ENCODE assay signal across 1 cellular context in the genomic region with DNA sequence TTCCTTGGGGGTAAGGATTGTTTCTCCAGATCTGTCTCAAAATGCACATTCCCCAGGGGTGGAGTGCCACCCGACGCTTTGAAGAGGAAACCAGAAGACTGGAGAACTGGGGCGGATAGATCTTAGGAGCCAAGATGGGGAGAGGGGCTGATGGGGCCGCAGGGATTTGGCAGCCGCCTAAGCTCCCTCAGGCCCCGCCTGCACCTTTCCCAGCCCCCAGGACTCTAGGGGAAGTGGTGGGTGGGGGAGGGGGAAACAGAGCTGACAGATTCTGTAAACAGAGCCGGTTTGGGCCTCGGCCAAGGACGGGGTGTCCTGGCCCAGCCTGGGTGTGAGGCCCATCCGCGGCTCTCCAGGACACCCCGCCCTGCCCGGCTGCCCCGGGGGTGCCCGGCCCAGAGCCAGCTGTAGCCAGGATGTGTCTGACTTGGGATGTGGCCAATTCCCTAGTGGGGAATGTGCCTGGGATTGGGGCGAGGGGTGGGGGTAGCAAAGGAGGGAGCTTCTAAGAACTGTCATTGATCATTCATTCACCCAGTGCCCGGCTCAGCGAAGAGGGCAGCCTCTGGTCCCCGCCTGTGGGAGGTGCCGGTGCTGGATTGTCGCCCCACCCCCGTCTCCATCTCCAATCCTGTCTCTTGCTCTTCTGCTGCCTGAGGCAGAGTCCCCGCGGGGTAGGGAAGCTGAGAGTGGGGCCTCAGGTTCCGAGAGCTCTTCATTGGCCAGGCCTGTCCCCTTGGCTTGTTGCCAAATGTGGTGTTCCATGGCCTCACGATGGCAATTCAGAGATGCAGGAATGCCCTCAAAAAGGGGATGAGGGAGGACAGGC.
TF ChIP-seq lines count a peak whose summit lies in the region.

No MANE protein-coding gene starts in this region.

TF ChIP-seq in HEK293, 187 proteins besides CTCF, POLR2A, EP300 and RAD21 (continued from another document):
- peak; percentile 70; the same call in 1 of the 2 replicates for TF ChIP-seq ZNF366 (tag by site-specific recombination; conservative IDR thresholded peaks at IDR 0.05)
- TF ChIP-seq, protein P1, sequence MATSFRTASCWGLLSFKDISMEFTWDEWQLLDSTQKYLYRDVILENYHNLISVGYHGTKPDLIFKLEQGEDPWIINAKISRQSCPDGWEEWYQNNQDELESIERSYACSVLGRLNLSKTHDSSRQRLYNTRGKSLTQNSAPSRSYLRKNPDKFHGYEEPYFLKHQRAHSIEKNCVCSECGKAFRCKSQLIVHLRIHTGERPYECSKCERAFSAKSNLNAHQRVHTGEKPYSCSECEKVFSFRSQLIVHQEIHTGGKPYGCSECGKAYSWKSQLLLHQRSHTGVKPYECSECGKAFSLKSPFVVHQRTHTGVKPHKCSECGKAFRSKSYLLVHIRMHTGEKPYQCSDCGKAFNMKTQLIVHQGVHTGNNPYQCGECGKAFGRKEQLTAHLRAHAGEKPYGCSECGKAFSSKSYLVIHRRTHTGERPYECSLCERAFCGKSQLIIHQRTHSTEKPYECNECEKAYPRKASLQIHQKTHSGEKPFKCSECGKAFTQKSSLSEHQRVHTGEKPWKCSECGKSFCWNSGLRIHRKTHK (tag by site-specific recombination; IDR thresholded peaks at IDR 0.05): no peak
- peak; percentile 17; the same call in 1 of the 2 replicates for TF ChIP-seq SP7 (tag by site-specific recombination; IDR thresholded peaks at IDR 0.05)
- no peak for TF ChIP-seq ZNF416 (tag by site-specific recombination; IDR thresholded peaks at IDR 0.05)
- TF ChIP-seq, protein P2, sequence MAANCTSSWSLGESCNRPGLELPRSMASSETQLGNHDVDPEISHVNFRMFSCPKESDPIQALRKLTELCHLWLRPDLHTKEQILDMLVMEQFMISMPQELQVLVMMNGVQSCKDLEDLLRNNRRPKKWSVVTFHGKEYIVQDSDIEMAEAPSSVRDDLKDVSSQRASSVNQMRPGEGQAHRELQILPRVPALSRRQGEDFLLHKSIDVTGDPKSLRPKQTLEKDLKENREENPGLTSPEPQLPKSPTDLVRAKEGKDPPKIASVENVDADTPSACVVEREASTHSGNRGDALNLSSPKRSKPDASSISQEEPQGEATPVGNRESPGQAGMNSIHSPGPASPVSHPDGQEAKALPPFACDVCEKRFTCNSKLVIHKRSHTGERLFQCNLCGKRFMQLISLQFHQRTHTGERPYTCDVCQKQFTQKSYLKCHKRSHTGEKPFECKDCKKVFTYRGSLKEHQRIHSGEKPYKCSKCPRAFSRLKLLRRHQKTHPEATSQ (tag by site-specific recombination; IDR thresholded peaks at IDR 0.05): no peak
- TF ChIP-seq, protein P3, sequence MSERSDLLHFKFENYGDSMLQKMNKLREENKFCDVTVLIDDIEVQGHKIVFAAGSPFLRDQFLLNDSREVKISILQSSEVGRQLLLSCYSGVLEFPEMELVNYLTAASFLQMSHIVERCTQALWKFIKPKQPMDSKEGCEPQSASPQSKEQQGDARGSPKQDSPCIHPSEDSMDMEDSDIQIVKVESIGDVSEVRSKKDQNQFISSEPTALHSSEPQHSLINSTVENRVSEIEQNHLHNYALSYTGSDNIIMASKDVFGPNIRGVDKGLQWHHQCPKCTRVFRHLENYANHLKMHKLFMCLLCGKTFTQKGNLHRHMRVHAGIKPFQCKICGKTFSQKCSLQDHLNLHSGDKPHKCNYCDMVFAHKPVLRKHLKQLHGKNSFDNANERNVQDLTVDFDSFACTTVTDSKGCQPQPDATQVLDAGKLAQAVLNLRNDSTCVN (tag by site-specific recombination; optimal IDR thresholded peaks at IDR 0.05): peak; percentile 24
- no peak for TF ChIP-seq ZNF292 (tag by site-specific recombination; IDR thresholded peaks at IDR 0.05; ENCODE audit: borderline replicate concordance, low read depth)
- TF ChIP-seq, protein P4, sequence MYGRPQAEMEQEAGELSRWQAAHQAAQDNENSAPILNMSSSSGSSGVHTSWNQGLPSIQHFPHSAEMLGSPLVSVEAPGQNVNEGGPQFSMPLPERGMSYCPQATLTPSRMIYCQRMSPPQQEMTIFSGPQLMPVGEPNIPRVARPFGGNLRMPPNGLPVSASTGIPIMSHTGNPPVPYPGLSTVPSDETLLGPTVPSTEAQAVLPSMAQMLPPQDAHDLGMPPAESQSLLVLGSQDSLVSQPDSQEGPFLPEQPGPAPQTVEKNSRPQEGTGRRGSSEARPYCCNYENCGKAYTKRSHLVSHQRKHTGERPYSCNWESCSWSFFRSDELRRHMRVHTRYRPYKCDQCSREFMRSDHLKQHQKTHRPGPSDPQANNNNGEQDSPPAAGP (tag by site-specific recombination; IDR thresholded peaks at IDR 0.05): no peak
- peak; percentile 82 for TF ChIP-seq SP2 (tag by site-specific recombination; IDR thresholded peaks at IDR 0.05)
